In genomic region chr11:30527566-30527965, GRCh38 we compare ENCODE assay signal across 20 cellular contexts. TPM values are rescaled to one million over a fixed set of nuclear protein-coding genes. Genes with fewer than 3 reads are reported as not detected.
"Had no signal": no experiment of that assay in that cellular context is flagged by ENCODE, and none has a peak within 500 bp of the region (broad histone marks: within the 10 kb centered on the region; RNA-seq: fewer than 3 reads in every experiment).

No MANE protein-coding gene starts in this region.

- H3K9me3 Mint-ChIP-seq: endodermal cell had no signal

- H3K27me3 Mint-ChIP-seq: naive thymus-derived CD4-positive, alpha-beta T cell had no signal

- H3K36me3 Mint-ChIP-seq: naive thymus-derived CD4-positive, alpha-beta T cell had no signal

- H3K36me3 ChIP-seq: heart right ventricle, pancreas, prostate gland, stomach, thoracic aorta, uterus had no signal

- DNase-seq: effector CD4-positive, alpha-beta T cell; endodermal cell; heart right ventricle; hypothalamus; kidney glomerular epithelial cell; mesendoderm; naive thymus-derived CD4-positive, alpha-beta T cell; occipital lobe; pancreas; small intestine; stimulated activated CD4-positive, alpha-beta T cell treated with anti-CD3 and anti-CD28 coated beads, Interleukin-12 subunit alpha, Interleukin-12 subunit beta, amount 100 ng/mL, for 4 hours; stimulated activated naive CD4-positive, alpha-beta T cell; stomach; substantia nigra; trophoblast cell; uterus had no signal

- H3K4me1 ChIP-seq: heart right ventricle, pancreas, stomach, uterus had no signal

- H3K27me3 ChIP-seq: heart right ventricle, pancreas, stomach, uterus had no signal

- H3K4me3 ChIP-seq: coronary artery, heart right ventricle, pancreas, prostate gland, stomach, thoracic aorta, uterus had no signal

- H3K4me3 Mint-ChIP-seq: endodermal cell; naive thymus-derived CD4-positive, alpha-beta T cell had no signal

- H3K27ac ChIP-seq: coronary artery, heart right ventricle, pancreas, prostate gland, stomach, thoracic aorta, uterus had no signal

- H3K9me3 ChIP-seq: heart right ventricle, pancreas, prostate gland, stomach, thoracic aorta, uterus had no signal

- H3K27ac Mint-ChIP-seq: endodermal cell; naive thymus-derived CD4-positive, alpha-beta T cell had no signal

RNA-seq across cellular contexts. Expression of gene MPPED2, which starts 58.6 kb away (rescaled TPM):
- total RNA-seq: chondrocyte had no signal
